In genomic region chr14:71629250-71629649, GRCh38 we compare ENCODE assay signal across 15 cellular contexts.
DNase-seq lines count a peak whose midpoint lies in the region; ATAC-seq and TF ChIP-seq lines count a peak whose summit lies in the region.
"Had no signal": no experiment of that assay in that cellular context is flagged by ENCODE, and none has a peak within 500 bp of the region (broad histone marks: within the 10 kb centered on the region; RNA-seq: fewer than 3 reads in every experiment).

No MANE protein-coding gene starts in this region.

- H2AK5ac ChIP-seq in mesendoderm (ENCODE audit: low read length): no peak overlapping the region

- TF ChIP-seq CTCF in neutrophil (IDR thresholded peaks at IDR 0.05): no peak

- H3F3A ChIP-seq in GM23248 (ENCODE audit: insufficient read depth): peaks cover 10% of the 10 kb centered on the region; the same call in 1 of the 2 replicates

- no peak overlapping the region for H3K23ac ChIP-seq in mesendoderm (ENCODE audit: low read length)

- H4K5ac ChIP-seq in mesendoderm (ENCODE audit: low read length): no peak overlapping the region

- H2BK5ac ChIP-seq in mesendoderm (ENCODE audit: low read length): no peak overlapping the region

- H3K4ac ChIP-seq in mesendoderm (ENCODE audit: low read depth, low read length): no peak overlapping the region

- H3K4me2 ChIP-seq in GM23248 (ENCODE audit: unreplicated experiment) (peak overlapping the region; percentile 16), mesendoderm (ENCODE audit: low read length) (no peak overlapping the region)
- H3K4me2 ChIP-seq: GM23338 had no signal

- H3K36me3 ChIP-seq in GM23248 (ENCODE audit: low read depth): peaks cover 25% of the 10 kb centered on the region
- H3K36me3 ChIP-seq in neutrophil: peaks cover 11% of the 10 kb centered on the region
- no peaks in the 10 kb centered on the region for H3K36me3 ChIP-seq in mesendoderm (ENCODE audit: control insufficient read depth, insufficient read depth, low read length)
- H3K36me3 ChIP-seq: BE2C had no signal

- H4K8ac ChIP-seq in mesendoderm (ENCODE audit: low read depth, low read length): no peak overlapping the region

- H3K9ac ChIP-seq in GM23248 (no peak overlapping the region), mesendoderm (ENCODE audit: low read length) (no peak overlapping the region)

- no peak overlapping the region for H3K18ac ChIP-seq in mesendoderm (ENCODE audit: low read length)

- peak; percentile 52 for ATAC-seq in SK-N-SH treated with all-trans-retinoic acid at 6 μM for 48 hours
- ATAC-seq: GM23338 had no signal

- H3K79me1 ChIP-seq in mesendoderm (ENCODE audit: low read length): no peaks in the 10 kb centered on the region

- no peaks in the 10 kb centered on the region for H3K9me2 ChIP-seq in GM23248 (ENCODE audit: insufficient read depth)

- H3K27ac ChIP-seq in GM23248 (no peak overlapping the region), neutrophil (peak overlapping the region; percentile 19), mesendoderm (ENCODE audit: low read depth, low read length) (no peak overlapping the region)
- H3K27ac ChIP-seq: C4-2B had no signal

- H3K9me3 ChIP-seq in GM23248 (ENCODE audit: low read depth): no peaks in the 10 kb centered on the region
- no peaks in the 10 kb centered on the region for H3K9me3 ChIP-seq in neutrophil
- H3K9me3 ChIP-seq: BE2C had no signal

- peaks cover 12% of the 10 kb centered on the region; the same call in 1 of the 2 replicates for H3K4me1 ChIP-seq in GM23248 (ENCODE audit: insufficient read depth)
- peaks cover 12% of the 10 kb centered on the region in 2 experiments for H3K4me1 ChIP-seq in neutrophil (ENCODE audit: control insufficient read depth in 1 of 2, insufficient read depth in 1 of 2, low read depth in 1 of 2, low read length in 1 of 2)
- H3K4me1 ChIP-seq in mesendoderm (ENCODE audit: control insufficient read depth, low read depth, low read length): peaks cover 2% of the 10 kb centered on the region

- H2BK120ac ChIP-seq in mesendoderm (ENCODE audit: low read depth, low read length): no peak overlapping the region

- H3K79me2 ChIP-seq in GM23248 (ENCODE audit: insufficient read depth) (peaks cover 27% of the 10 kb centered on the region), mesendoderm (ENCODE audit: control insufficient read depth, insufficient read depth, low read length) (no peaks in the 10 kb centered on the region)

- H3K27me3 ChIP-seq in GM23248 (replicated peaks; ENCODE audit: insufficient read depth) (no peaks in the 10 kb centered on the region), neutrophil (no peaks in the 10 kb centered on the region), mesendoderm (ENCODE audit: insufficient read depth, low read length, poor library complexity) (no peaks in the 10 kb centered on the region)
- H3K27me3 ChIP-seq: BE2C had no signal

- no peak overlapping the region for H2BK15ac ChIP-seq in mesendoderm (replicated peaks; ENCODE audit: low read depth)

- in situ Hi-C loops in GM23248 (cut with MboI): no loop called here

- DNase-seq in GM23248 (no peak), NCI-H748 treated with DMSO at 0.1 percent for 48 hours (lab: John Stamatoyannopoulos, UW) (no peak), mesendoderm (no peak), erythroblast (lab: John Stamatoyannopoulos, UW) (no peak)
- no peak for DNase-seq in activated CD8-positive, alpha-beta memory T cell treated with anti-CD3 and anti-CD28 coated beads for 24 hours
- DNase-seq: CD4-positive, alpha-beta memory T cell; DMS153; DMS79 treated with DMSO at 0.1 percent for 48 hours; EL; H9 had no signal

- TF ChIP-seq POLR2A in erythroblast (IDR thresholded peaks at IDR 0.05; ENCODE audit: low read length): no peak

- H4K20me1 ChIP-seq in GM23248 (ENCODE audit: insufficient read depth): no peaks in the 10 kb centered on the region

- no peak overlapping the region for H2AFZ ChIP-seq in GM23248
- H2AFZ ChIP-seq: GM23338 had no signal

- H3K4me3 ChIP-seq in GM23248: no peak overlapping the region
- no peak overlapping the region for H3K4me3 ChIP-seq in neutrophil (ENCODE audit: low read depth in 1 of 2, low read length in 1 of 2)
- H3K4me3 ChIP-seq in mesendoderm (ENCODE audit: low read length): no peak overlapping the region
- H3K4me3 ChIP-seq: GM23338 had no signal

- H3K56ac ChIP-seq in mesendoderm (ENCODE audit: low read length): no peak overlapping the region

- 97 to 100% methylated on average over 1 of the region's 1 CpG for WGBS in GM23248 (ENCODE audit: low coverage in 1 of 2, low lambda C conversion rate in 2 of 2, missing lambda C conversion rate in 2 of 2), 2 experiments
- no CpG with 5 or more reads among the region's 1 CpG for WGBS in mesendoderm (ENCODE audit: extremely low coverage, insufficient coverage, low lambda C conversion rate)

TF ChIP-seq in SK-N-SH treated with all-trans-retinoic acid at 6 μM for 48 hours, 23 proteins besides CTCF, POLR2A, EP300 and RAD21:
- TF ChIP-seq ARNTL (CRISPR knock-in tag; IDR thresholded peaks at IDR 0.05; ENCODE audit: borderline replicate concordance, low read depth): no peak
- no peak for TF ChIP-seq TOX (CRISPR knock-in tag; IDR thresholded peaks at IDR 0.05; ENCODE audit: borderline replicate concordance)
- TF ChIP-seq ZNF8 (CRISPR knock-in tag; IDR thresholded peaks at IDR 0.05): no peak
- no peak for TF ChIP-seq ESRRG (CRISPR knock-in tag; IDR thresholded peaks at IDR 0.05)
